In the genomic region with DNA sequence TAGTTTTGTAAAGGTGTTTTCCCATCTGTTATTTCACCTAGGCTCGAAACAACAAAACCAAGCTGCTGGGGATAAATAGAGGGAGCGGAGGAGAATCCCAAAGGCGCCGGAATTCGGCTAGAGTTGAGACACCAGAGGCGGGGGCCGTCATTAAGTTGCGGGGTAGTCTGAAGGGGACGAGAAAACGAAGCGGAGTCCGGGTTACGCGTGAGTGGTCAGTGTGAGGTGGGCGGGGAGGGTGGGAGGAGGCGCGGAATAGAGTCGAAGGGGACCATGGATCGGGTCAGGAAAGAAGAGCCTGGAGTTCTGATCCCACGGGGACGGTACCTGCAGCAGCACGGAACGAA, we compare ENCODE assay signal across 6 cellular contexts. TPM values are rescaled to one million over a fixed set of nuclear protein-coding genes. Genes with fewer than 3 reads are reported as not detected.
A peak's percentile ranks its signal among the peaks of the same experiment; 100 is the strongest.
DNase-seq lines count a peak whose midpoint lies in the region; ATAC-seq and TF ChIP-seq lines count a peak whose summit lies in the region.

No MANE protein-coding gene starts in this region.

- H3K36me3 ChIP-seq in Peyer's patch: peaks cover 0 to 43% (median 0%) of the 10 kb centered on the region in 3 donors

- DNase-seq in Peyer's patch: no peak
- no peak for DNase-seq in NCI-H1436 treated with DMSO at 0.1 percent for 48 hours (lab: John Stamatoyannopoulos, UW)
- DNase-seq in stimulated activated CD4-positive, alpha-beta T cell treated with anti-CD3 and anti-CD28 coated beads, Interleukin-1b, Interleukin-23, amount 100 ng/mL, for 48 hours: no peak

- H3K4me3 ChIP-seq in Peyer's patch (peak overlapping the region; percentile 65 to 88 (median 80)), iPS-11a (ENCODE audit: low read depth, low read length) (peak overlapping the region; percentile 95)

- H3K9me3 ChIP-seq in Peyer's patch: no peaks in the 10 kb centered on the region

- ATAC-seq in GM19395 (IDR thresholded peaks at IDR 0.05; ENCODE audit: unreplicated experiment): peak; percentile 13
- no peak for ATAC-seq in GM21619 (IDR thresholded peaks at IDR 0.05; ENCODE audit: unreplicated experiment)

- H3K27me3 ChIP-seq in Peyer's patch: no peaks in the 10 kb centered on the region

- no peak for TF ChIP-seq POLR2A in Peyer's patch (IDR thresholded peaks at IDR 0.05)

- TF ChIP-seq CTCF in Peyer's patch (IDR thresholded peaks at IDR 0.05): no peak

- H3K27ac ChIP-seq in Peyer's patch: peak overlapping the region; percentile 82 to 93 (median 88)

- peaks cover 0 to 18% (median 2%) of the 10 kb centered on the region in 4 donors for H3K4me1 ChIP-seq in Peyer's patch

RNA-seq across cellular contexts. Expression of a gene that starts 0.4 kb away (rescaled TPM):
- total RNA-seq in Peyer's patch: 100 to 1,000 TPM in 2 of 4 donors, 10 to 100 TPM in 2; 82.9 to 109 (median 97.9) TPM

RNA-seq across cellular contexts. Expression of a gene that starts 0.6 kb away (rescaled TPM):
- 10 to 100 TPM; 15.9 to 47.9 (median 22.9) TPM for total RNA-seq in Peyer's patch

RNA-seq across cellular contexts. Expression of a gene that starts 14.6 kb away (rescaled TPM):
- total RNA-seq in Peyer's patch: 10 to 100 TPM; 14.9 to 35.8 (median 31.8) TPM

RNA-seq across cellular contexts. Expression of a gene that starts 35.5 kb away (rescaled TPM):
- total RNA-seq in Peyer's patch: 10 to 100 TPM in 1 of 4 donors, 1 to 10 TPM in 3; 6.7 to 23.9 (median 7.9) TPM

RNA-seq across cellular contexts. Expression of a gene that starts 56.8 kb away (rescaled TPM):
- 10 to 100 TPM; 22.9 to 36.9 (median 29.5) TPM for total RNA-seq in Peyer's patch
